12 cellular contexts compared by ENCODE assay signal in genomic region chr11:61495801-61496601, GRCh38. TPM values are rescaled to one million over a fixed set of nuclear protein-coding genes. Genes with fewer than 3 reads are reported as not detected.
DNase-seq lines count a peak whose midpoint lies in the region; ATAC-seq and TF ChIP-seq lines count a peak whose summit lies in the region.
"Had no signal": no experiment of that assay in that cellular context is flagged by ENCODE, and none has a peak within 500 bp of the region (broad histone marks: within the 10 kb centered on the region; RNA-seq: fewer than 3 reads in every experiment).

No MANE protein-coding gene starts in this region.

- no peak for TF ChIP-seq CTCF in WERI-Rb-1 (IDR thresholded peaks at IDR 0.05; ENCODE audit: low read depth, low read length)

- peak overlapping the region; percentile 53 for H3K4me3 ChIP-seq in WERI-Rb-1 (ENCODE audit: low read depth, low read length)
- H3K4me3 ChIP-seq: thoracic aorta had no signal

- no peak for ATAC-seq in GM18511 (IDR thresholded peaks at IDR 0.05; ENCODE audit: unreplicated experiment)
- ATAC-seq in HG02938 (IDR thresholded peaks at IDR 0.05; ENCODE audit: unreplicated experiment) = no peak
- ATAC-seq in GM21529 (IDR thresholded peaks at IDR 0.05; ENCODE audit: unreplicated experiment) = no peak
- ATAC-seq in GM21447 (IDR thresholded peaks at IDR 0.05; ENCODE audit: unreplicated experiment) = no peak
- ATAC-seq: activated CD8-positive, alpha-beta T cell treated with anti-CD3 and anti-CD28 coated beads for 36 hours had no signal

- DNase-seq in DMS53 treated with DMSO at 0.1 percent for 48 hours (lab: John Stamatoyannopoulos, UW; ENCODE audit: unreplicated experiment) (peak; percentile 93), NCI-H146 treated with DMSO at 0.1 percent for 48 hours (lab: John Stamatoyannopoulos, UW; ENCODE audit: unreplicated experiment) (peak; percentile 52), WERI-Rb-1 (peak; percentile 97), occipital lobe (lab: John Stamatoyannopoulos, UW) (peak; percentile 51)
- DNase-seq: activated CD8-positive, alpha-beta T cell treated with anti-CD3 and anti-CD28 coated beads for 36 hours; activated naive CD4-positive, alpha-beta T cell treated with anti-CD3 and anti-CD28 coated beads, Interleukin-2, amount 50 U/mL, for 16 hours; CD4-positive, alpha-beta memory T cell had no signal

- no peaks in the 10 kb centered on the region for H3K27me3 ChIP-seq in WERI-Rb-1 (ENCODE audit: insufficient read depth, low read depth, severe bottlenecking)

- no peaks in the 10 kb centered on the region for H3K9me3 ChIP-seq in WERI-Rb-1 (ENCODE audit: severe bottlenecking)
- H3K9me3 ChIP-seq: thoracic aorta had no signal

- H3K27ac ChIP-seq in WERI-Rb-1 = peak overlapping the region; percentile 74
- H3K27ac ChIP-seq: thoracic aorta had no signal

- no peaks in the 10 kb centered on the region for H3K36me3 ChIP-seq in WERI-Rb-1
- H3K36me3 ChIP-seq: thoracic aorta had no signal

RNA-seq across cellular contexts. Expression of gene LRRC10B, which starts 12.5 kb away (rescaled TPM):
- 3.1 TPM for total RNA-seq in occipital lobe
- total RNA-seq: activated CD8-positive, alpha-beta T cell treated with anti-CD3 and anti-CD28 coated beads for 36 hours; CD4-positive, alpha-beta memory T cell had no signal
